ENCODE assay signal across 19 cellular contexts in genomic region chr4:185991750-185992149, GRCh38.
"Had no signal": no experiment of that assay in that cellular context is flagged by ENCODE, and none has a peak within 500 bp of the region (broad histone marks: within the 10 kb centered on the region; RNA-seq: fewer than 3 reads in every experiment).

No MANE protein-coding gene starts in this region.

- H3K4me1 Mint-ChIP-seq: activated naive CD8-positive, alpha-beta T cell treated with anti-CD3 and anti-CD28 coated beads, Interleukin-2, amount 50 U/mL, for 24 hours; endodermal cell; naive thymus-derived CD8-positive, alpha-beta T cell had no signal

- FAIRE-seq: kidney had no signal

- H3K27ac Mint-ChIP-seq: activated naive CD4-positive, alpha-beta T cell treated with anti-CD3 and anti-CD28 coated beads for 36 hours; activated naive CD8-positive, alpha-beta T cell treated with anti-CD3 and anti-CD28 coated beads, Interleukin-2, amount 50 U/mL, for 24 hours; activated T-helper 2 cell treated with anti-CD3 and anti-CD28 coated beads, Interferon-gamma antibody, Interleukin-2, Interleukin-4, amounts not matched to agents 10 μg/mL and 5 μg/mL and 100 μg/mL, durations not matched to agents 14 hours and 24 hours and 36 hours; endodermal cell; naive thymus-derived CD8-positive, alpha-beta T cell had no signal

- ATAC-seq: activated naive CD8-positive, alpha-beta T cell treated with anti-CD3 and anti-CD28 coated beads, Interleukin-2, amount 50 U/mL, for 24 hours; naive thymus-derived CD8-positive, alpha-beta T cell; right cardiac atrium had no signal

- H3K9me3 Mint-ChIP-seq: activated naive CD4-positive, alpha-beta T cell treated with anti-CD3 and anti-CD28 coated beads for 36 hours; activated T-helper 2 cell treated with anti-CD3 and anti-CD28 coated beads, Interferon-gamma antibody, Interleukin-2, Interleukin-4, amounts not matched to agents 10 μg/mL and 5 μg/mL and 100 μg/mL, durations not matched to agents 14 hours and 24 hours and 36 hours; endodermal cell had no signal

- DNase-seq: activated CD4-positive, CD25-positive, alpha-beta regulatory T cell treated with anti-CD3 and anti-CD28 coated beads, Interleukin-2, amount 50 U/mL, for 72 hours; activated naive CD4-positive, alpha-beta T cell treated with anti-CD3 and anti-CD28 coated beads for 36 hours; activated naive CD8-positive, alpha-beta T cell treated with anti-CD3 and anti-CD28 coated beads, Interleukin-2, amount 50 U/mL, for 24 hours; dorsolateral prefrontal cortex; endodermal cell; hippocampal formation; kidney; mesenchymal stem cell; naive thymus-derived CD8-positive, alpha-beta T cell; posterior cingulate gyrus; right cardiac atrium; stimulated activated CD4-positive, alpha-beta T cell treated with anti-CD3 and anti-CD28 coated beads, Interleukin-4, amount 100 ng/mL, for 4 hours; stimulated activated CD8-positive, alpha-beta memory T cell treated with anti-CD3 and anti-CD28 coated beads, Interleukin-4, amount 100 ng/mL, for 48 hours; stimulated activated naive CD4-positive, alpha-beta T cell treated with Interleukin-2 at 50 U/mL for 16 hours; substantia nigra; upper lobe of left lung had no signal

- H3K4me3 Mint-ChIP-seq: activated naive CD4-positive, alpha-beta T cell treated with anti-CD3 and anti-CD28 coated beads for 36 hours; activated naive CD8-positive, alpha-beta T cell treated with anti-CD3 and anti-CD28 coated beads, Interleukin-2, amount 50 U/mL, for 24 hours; endodermal cell; naive thymus-derived CD8-positive, alpha-beta T cell had no signal

- H3K4me3 ChIP-seq: ascending aorta, dorsolateral prefrontal cortex, smooth muscle cell, upper lobe of left lung had no signal

- H3K36me3 Mint-ChIP-seq: naive thymus-derived CD8-positive, alpha-beta T cell had no signal
